In genomic region chr2:111938392-111938791, GRCh38 we compare ENCODE assay signal across 27 cellular contexts.
"Had no signal": no experiment of that assay in that cellular context is flagged by ENCODE, and none has a peak within 500 bp of the region (broad histone marks: within the 10 kb centered on the region; RNA-seq: fewer than 3 reads in every experiment).

No MANE protein-coding gene starts in this region.

- DNase-seq: activated CD4-positive, alpha-beta T cell treated with anti-CD3 and anti-CD28 coated beads, Interleukin-2, amount 10 ng/mL, durations not matched to agents 7 days and 5 days; activated CD4-positive, CD25-positive, alpha-beta regulatory T cell treated with anti-CD3 and anti-CD28 coated beads, Interleukin-2, amount 50 U/mL, for 72 hours; activated CD8-positive, alpha-beta T cell treated with anti-CD3 and anti-CD28 coated beads, Interleukin-2, amount 10 ng/mL, durations not matched to agents 7 days and 5 days; activated gamma-delta T cell treated with Interleukin-2 at 50 U/mL for 16 hours; activated T-cell treated with anti-CD3 and anti-CD28 coated beads, Interleukin-2, amount 50 U/mL, for 1 hour; aorta; brain microvascular endothelial cell; caudate nucleus; effector memory CD8-positive, alpha-beta T cell; heart left ventricle; islet precursor cell; left cardiac atrium; mucosa of descending colon; occipital lobe; right lobe of liver; stimulated activated CD4-positive, alpha-beta T cell treated with anti-CD3 and anti-CD28 coated beads, Interleukin-2, amount 100 ng/mL, for 24 hours; stomach; uterus; WERI-Rb-1 had no signal

- H3K27me3 ChIP-seq: gastroesophageal sphincter, heart left ventricle, right lobe of liver, stomach, suprapubic skin, tibial nerve, uterus had no signal

- H3K36me3 Mint-ChIP-seq: activated naive CD4-positive, alpha-beta T cell treated with anti-CD3 and anti-CD28 coated beads, Interleukin-2, amount 50 U/mL, for 24 hours; memory B cell; stimulated activated memory B cell treated with anti-CD40 and anti-IgM and Interleukin-4, amounts not matched to agents 10 μg/mL and 1 μg/mL and 100 μg/mL, for 72 hours had no signal

- H3K9me3 ChIP-seq: gastroesophageal sphincter, heart left ventricle, mucosa of descending colon, right lobe of liver, stomach, suprapubic skin, tibial nerve, uterus had no signal

- H3K36me3 ChIP-seq: brain microvascular endothelial cell, right lobe of liver, suprapubic skin, uterus, WERI-Rb-1 had no signal

- H3K27ac ChIP-seq: brain microvascular endothelial cell, gastroesophageal sphincter, heart left ventricle, right lobe of liver, skin epidermis, stomach, suprapubic skin, tibial nerve, uterus, WERI-Rb-1 had no signal

- H3K4me3 Mint-ChIP-seq: activated CD4-positive, alpha-beta T cell treated with anti-CD3 and anti-CD28 coated beads, Interleukin-2, amount 10 ng/mL, durations not matched to agents 7 days and 5 days; activated CD8-positive, alpha-beta T cell treated with anti-CD3 and anti-CD28 coated beads, Interleukin-2, amount 10 ng/mL, durations not matched to agents 7 days and 5 days; activated naive CD4-positive, alpha-beta T cell treated with anti-CD3 and anti-CD28 coated beads, Interleukin-2, amount 50 U/mL, for 24 hours; effector memory CD8-positive, alpha-beta T cell; memory B cell; neural crest cell; stimulated activated memory B cell treated with anti-CD40 and anti-IgM and Interleukin-4, amounts not matched to agents 10 μg/mL and 1 μg/mL and 100 μg/mL, for 72 hours had no signal

- H3K4me1 Mint-ChIP-seq: activated CD4-positive, alpha-beta T cell treated with anti-CD3 and anti-CD28 coated beads, Interleukin-2, amount 10 ng/mL, durations not matched to agents 7 days and 5 days; activated naive CD4-positive, alpha-beta T cell treated with anti-CD3 and anti-CD28 coated beads, Interleukin-2, amount 50 U/mL, for 24 hours; memory B cell; stimulated activated memory B cell treated with anti-CD40 and anti-IgM and Interleukin-4, amounts not matched to agents 10 μg/mL and 1 μg/mL and 100 μg/mL, for 72 hours had no signal

- ATAC-seq: activated CD8-positive, alpha-beta T cell treated with anti-CD3 and anti-CD28 coated beads, Interleukin-2, amount 10 ng/mL, durations not matched to agents 7 days and 5 days; effector memory CD8-positive, alpha-beta T cell; gastroesophageal sphincter; heart left ventricle; left cardiac atrium; mucosa of descending colon; right lobe of liver; stimulated activated memory B cell treated with anti-CD40 and anti-IgM and Interleukin-4, amounts not matched to agents 10 μg/mL and 1 μg/mL and 100 μg/mL, for 72 hours had no signal

- H3K4me1 ChIP-seq: gastroesophageal sphincter, heart left ventricle, suprapubic skin, tibial nerve, uterus had no signal

- H3K4me3 ChIP-seq: gastroesophageal sphincter, heart left ventricle, mucosa of descending colon, right lobe of liver, skin epidermis, stomach, suprapubic skin, tibial nerve, uterus had no signal

- H3K27ac Mint-ChIP-seq: activated CD4-positive, alpha-beta T cell treated with anti-CD3 and anti-CD28 coated beads, Interleukin-2, amount 10 ng/mL, durations not matched to agents 7 days and 5 days; activated CD8-positive, alpha-beta T cell treated with anti-CD3 and anti-CD28 coated beads, Interleukin-2, amount 10 ng/mL, durations not matched to agents 7 days and 5 days; activated naive CD4-positive, alpha-beta T cell treated with anti-CD3 and anti-CD28 coated beads, Interleukin-2, amount 50 U/mL, for 24 hours; effector memory CD8-positive, alpha-beta T cell; memory B cell; stimulated activated memory B cell treated with anti-CD40 and anti-IgM and Interleukin-4, amounts not matched to agents 10 μg/mL and 1 μg/mL and 100 μg/mL, for 72 hours had no signal

- H3K9me3 Mint-ChIP-seq: activated naive CD4-positive, alpha-beta T cell treated with anti-CD3 and anti-CD28 coated beads, Interleukin-2, amount 50 U/mL, for 24 hours; effector memory CD8-positive, alpha-beta T cell; memory B cell; stimulated activated memory B cell treated with anti-CD40 and anti-IgM and Interleukin-4, amounts not matched to agents 10 μg/mL and 1 μg/mL and 100 μg/mL, for 72 hours had no signal
